20 cellular contexts compared by ENCODE assay signal in the genomic region with DNA sequence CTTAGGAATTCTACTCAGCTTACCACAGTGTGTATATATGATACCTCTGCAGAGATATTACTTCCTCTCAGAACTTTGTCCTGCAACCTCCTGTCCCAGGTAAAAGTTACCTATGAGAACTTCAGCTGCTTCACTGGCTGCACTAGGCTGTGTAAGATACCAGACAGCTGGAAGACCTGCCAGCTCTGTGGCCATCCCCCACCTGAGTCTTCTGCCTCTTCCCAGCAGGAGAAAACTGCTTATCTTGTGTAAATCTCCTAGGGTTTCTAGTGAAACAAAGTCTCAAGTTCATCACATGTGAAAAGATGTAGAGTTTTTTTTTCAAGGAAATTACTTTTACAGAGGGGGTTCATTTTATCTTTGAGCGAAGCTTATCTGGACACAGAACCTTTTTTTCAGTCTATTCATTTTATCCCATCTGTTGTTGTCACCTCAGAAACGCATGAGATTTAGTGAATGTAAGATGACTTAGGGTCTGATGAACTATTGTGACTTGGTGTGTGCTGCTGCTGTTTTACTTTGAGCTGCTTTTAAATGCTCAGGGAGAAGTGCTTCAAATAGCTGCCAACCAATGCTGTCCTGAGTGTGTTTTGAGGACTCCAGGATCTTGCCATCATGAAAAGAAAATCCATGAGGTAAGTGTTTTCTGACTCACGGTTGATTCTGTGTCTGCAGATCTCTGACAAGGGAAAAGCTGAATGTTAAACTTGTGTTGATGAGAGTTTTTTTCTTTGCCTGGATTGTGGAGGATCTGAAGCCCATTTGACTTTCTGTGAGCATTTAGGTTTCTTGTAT.
DNase-seq lines count a peak whose midpoint lies in the region; ATAC-seq, FAIRE-seq and TF ChIP-seq lines count a peak whose summit lies in the region.
"Had no signal": no experiment of that assay in that cellular context is flagged by ENCODE, and none has a peak within 500 bp of the region (broad histone marks: within the 10 kb centered on the region; RNA-seq: fewer than 3 reads in every experiment).

No MANE protein-coding gene starts in this region.

- no peaks in the 10 kb centered on the region for H3F3A ChIP-seq in GM23338 (replicated peaks; ENCODE audit: low read depth)

- H3K4me2 ChIP-seq in GM23338 (0 out of 2 replicates have a peak overlapping the region, but pooled peaks have one; percentile 3), mammary epithelial cell (ENCODE audit: insufficient read depth, low read depth, low read length) (no peak overlapping the region)
- H3K4me2 ChIP-seq: SK-N-SH had no signal

- H3K36me3 ChIP-seq in GM23338 (ENCODE audit: insufficient read depth) (peaks cover 3% of the 10 kb centered on the region; the same call in 1 of the 2 replicates), bronchial epithelial cell (ENCODE audit: control insufficient read depth, insufficient read depth, low read length) (no peaks in the 10 kb centered on the region), iPS-20b (ENCODE audit: insufficient read depth, low read depth, low read length) (no peaks in the 10 kb centered on the region), mammary epithelial cell (ENCODE audit: insufficient read depth, low read length) (no peaks in the 10 kb centered on the region)

- H3K4me1 Mint-ChIP-seq in GM23338 (peaks cover 25% of the 10 kb centered on the region), progenitor cell of endocrine pancreas (ENCODE audit: low read depth) (peaks cover 29% of the 10 kb centered on the region)

- BruUV-seq in mammary epithelial cell (replicated peaks; lab: Mats Ljungman, UMichigan) = no TSS peak

- H3K9me2 ChIP-seq in GM23338 (ENCODE audit: insufficient read depth) = no peaks in the 10 kb centered on the region; the same call in 1 of the 2 replicates
- H3K9me2 ChIP-seq: SK-N-SH had no signal

- TF ChIP-seq POLR2A in lower leg skin (IDR thresholded peaks at IDR 0.05) = no peak

- H3K27ac ChIP-seq in GM23338 (ENCODE audit: low read depth) = peak overlapping the region; percentile 15; the same call in 1 of the 2 replicates
- no peak overlapping the region for H3K27ac ChIP-seq in iPS-20b (ENCODE audit: low read length)
- H3K27ac ChIP-seq in mammary epithelial cell (ENCODE audit: insufficient read depth, low read depth, low read length) = no peak overlapping the region
- H3K27ac ChIP-seq: C4-2B had no signal

- H3K27ac Mint-ChIP-seq in GM23338 (no peak overlapping the region), progenitor cell of endocrine pancreas (peak overlapping the region; percentile 20)

- H4K20me1 ChIP-seq in GM23338 (replicated peaks; ENCODE audit: insufficient read depth) (0 out of 2 replicates have a peak, but pooled peaks cover 5% of the 10 kb centered on the region), mammary epithelial cell (ENCODE audit: insufficient read depth, low read length) (no peaks in the 10 kb centered on the region)

- no peaks in the 10 kb centered on the region for H3K27me3 Mint-ChIP-seq in GM23338 (ENCODE audit: insufficient read depth, low read depth, poor library complexity)
- H3K27me3 Mint-ChIP-seq in progenitor cell of endocrine pancreas = no peaks in the 10 kb centered on the region

- H3K4me3 Mint-ChIP-seq in GM23338 = no peak overlapping the region
- H3K4me3 Mint-ChIP-seq in progenitor cell of endocrine pancreas (ENCODE audit: low read depth) = no peak overlapping the region

- H3K9me3 Mint-ChIP-seq in GM23338 (no peaks in the 10 kb centered on the region), progenitor cell of endocrine pancreas (ENCODE audit: low read depth) (no peaks in the 10 kb centered on the region)

- H3K79me2 ChIP-seq in GM23338 (replicated peaks; ENCODE audit: insufficient read depth) (0 out of 2 replicates have a peak, but pooled peaks cover 12% of the 10 kb centered on the region), mammary epithelial cell (ENCODE audit: insufficient read depth, low read length) (no peaks in the 10 kb centered on the region)

- in situ Hi-C loops in mammary epithelial cell (cut with MboI; ENCODE audit: low sequenced_read_pairs in 2 of 2) = no loop called here

- TF ChIP-seq CTCF in GM23338 (conservative IDR thresholded peaks at IDR 0.05; ENCODE audit: low read depth in 2 of 2) = no peak
- TF ChIP-seq CTCF in bronchial epithelial cell (IDR thresholded peaks at IDR 0.05; ENCODE audit: insufficient read depth, low read length, severe bottlenecking) = no peak
- no peak for TF ChIP-seq CTCF in progenitor cell of endocrine pancreas (IDR thresholded peaks at IDR 0.05; ENCODE audit: unreplicated experiment)
- TF ChIP-seq CTCF in mammary epithelial cell (conservative IDR thresholded peaks at IDR 0.05 in 1 of 2, IDR thresholded peaks at IDR 0.05 in 1 of 2; ENCODE audit: extremely low read depth in 1 of 2, insufficient read depth in 1 of 2, low read depth in 1 of 2, low read length in 2 of 2) = no peak
- TF ChIP-seq CTCF in lower leg skin (IDR thresholded peaks at IDR 0.05) = no peak

- dilution Hi-C loops in mammary epithelial cell (cut with HindIII; ENCODE audit: low sequenced_read_pairs) = no loop called here

- CTCF ChIA-PET in mammary epithelial cell (lab: Charles Lee; ENCODE audit: low non-redundant PET) = no interaction called here

- H3K4me1 ChIP-seq in GM23338 (ENCODE audit: insufficient read depth) = peaks cover 13% of the 10 kb centered on the region; the same call in 1 of the 2 replicates
- H3K4me1 ChIP-seq in iPS-20b (ENCODE audit: insufficient read depth, low read length) = peaks cover 8% of the 10 kb centered on the region; the same call in 1 of the 2 replicates
- peaks cover 14% of the 10 kb centered on the region for H3K4me1 ChIP-seq in mammary epithelial cell (ENCODE audit: insufficient read depth, low read length)

- no peak for FAIRE-seq in bronchial epithelial cell (lab: Jason Lieb, UNC)

- H3K4me3 ChIP-seq in GM23338 (no peak overlapping the region), bronchial epithelial cell (ENCODE audit: low read depth, low read length) (no peak overlapping the region), iPS-20b (ENCODE audit: low read length) (0 out of 2 replicates have a peak overlapping the region, but pooled peaks have one; percentile 0), mammary epithelial cell (replicated peaks in 1 of 3; ENCODE audit: insufficient read depth in 1 of 3, low read depth in 2 of 3, low read length in 3 of 3) (no peak overlapping the region), lower leg skin (ENCODE audit: low read depth, poor library complexity, severe bottlenecking) (no peak overlapping the region)

- no peaks in the 10 kb centered on the region for H3K36me3 Mint-ChIP-seq in GM23338 (ENCODE audit: low read depth)
- peaks cover 3% of the 10 kb centered on the region for H3K36me3 Mint-ChIP-seq in progenitor cell of endocrine pancreas (ENCODE audit: insufficient read depth)

- DNase-seq in GM23338 (ENCODE audit: low spot score) = no peak
- peak; percentile 55 for DNase-seq in bronchial epithelial cell (ENCODE audit: low read depth)
- no peak for DNase-seq in progenitor cell of endocrine pancreas (ENCODE audit: low spot score, unreplicated experiment)
- no peak for DNase-seq in mammary epithelial cell
- DNase-seq in NCI-H1417 (lab: John Stamatoyannopoulos, UW) = no peak
- no peak for DNase-seq in lower leg skin (ENCODE audit: low spot score in 2 of 2)
- DNase-seq: GDM1, HCEC 1CT, NCI-H1092 treated with DMSO at 0.1 percent for 48 hours, NCI-H1694 treated with DMSO at 0.1 percent for 48 hours, NCI-H2227 treated with DMSO at 0.1 percent for 48 hours, NCI-H510A treated with DMSO at 0.1 percent for 48 hours, NCI-H82, PC-3, RPMI8226, SHP77 treated with DMSO at 0.1 percent for 48 hours, SK-N-SH had no signal

- intact Hi-C loops in mammary epithelial cell (cut with micrococcal nuclease) (loop anchor here (1.0 kb wide), 1 partner anchor 43 kb away; no protein-coding TSS in a partner anchor), lower leg skin (cut with DNase I; ENCODE audit: low total_unique reads) (no loop called here)

- no peak overlapping the region for H2AFZ ChIP-seq in GM23338
- no peak overlapping the region for H2AFZ ChIP-seq in mammary epithelial cell (ENCODE audit: low read depth, low read length)

- H3K9me3 ChIP-seq in iPS-20b (ENCODE audit: insufficient read depth, low read depth, low read length) = no peaks in the 10 kb centered on the region
- H3K9me3 ChIP-seq in mammary epithelial cell (replicated peaks; ENCODE audit: insufficient read depth, low read length) = no peaks in the 10 kb centered on the region
- H3K9me3 ChIP-seq: SK-N-SH had no signal

- ATAC-seq in GM23338 (no peak; the same call in 2 of the 3 replicates), GM19452 (IDR thresholded peaks at IDR 0.05; ENCODE audit: unreplicated experiment) (no peak)
- ATAC-seq: PC-3 had no signal

- no peaks in the 10 kb centered on the region for H3K27me3 ChIP-seq in GM23338 (ENCODE audit: insufficient read depth)
- H3K27me3 ChIP-seq in bronchial epithelial cell (ENCODE audit: control insufficient read depth, insufficient read depth, low read length) = no peaks in the 10 kb centered on the region
- no peaks in the 10 kb centered on the region for H3K27me3 ChIP-seq in iPS-20b (ENCODE audit: insufficient read depth, low read length)
- no peaks in the 10 kb centered on the region for H3K27me3 ChIP-seq in mammary epithelial cell (ENCODE audit: insufficient read depth, low read length)

- no peak overlapping the region for H3K9ac ChIP-seq in iPS-20b (ENCODE audit: low read depth, low read length)
- no peak overlapping the region for H3K9ac ChIP-seq in mammary epithelial cell (ENCODE audit: insufficient read depth, low read length)
- H3K9ac ChIP-seq: SK-N-SH had no signal

- WGBS in mammary epithelial cell (ENCODE audit: low coverage, missing lambda C conversion rate) = 86% methylated on average over 3 of the region's 3 CpGs
- WGBS in lower leg skin, 2 donors = 74 to 79% methylated on average over 3 of the region's 3 CpGs

TF ChIP-seq in GM23338, 12 proteins besides CTCF, POLR2A, EP300 and RAD21:
- no peak for TF ChIP-seq POLR2AphosphoS5 (IDR thresholded peaks at IDR 0.05; ENCODE audit: low read depth)
